In genomic region chr6:133843098-133843497, GRCh38 we compare ENCODE assay signal across 12 cellular contexts. TPM values are rescaled to one million over a fixed set of nuclear protein-coding genes. Genes with fewer than 3 reads are reported as not detected.
"Had no signal": no experiment of that assay in that cellular context is flagged by ENCODE, and none has a peak within 500 bp of the region (broad histone marks: within the 10 kb centered on the region; RNA-seq: fewer than 3 reads in every experiment).

No MANE protein-coding gene starts in this region.

- H3K9ac ChIP-seq: GM23248 had no signal

- ATAC-seq: GM23338, HCT116 had no signal

- FAIRE-seq: H1, H54 had no signal

- H3K4me3 ChIP-seq: GM23248, GM23338, HAP-1 had no signal

- DNase-seq: GOT3, H7, H9, HCEC 1CT, HFFc6 had no signal

- H3K36me3 ChIP-seq: HAP-1 had no signal

- H2AFZ ChIP-seq: GM23248, GM23338 had no signal

- H3K4me1 ChIP-seq: HAP-1 had no signal

- H3K4me2 ChIP-seq: GM23338 had no signal

- H3K27ac ChIP-seq: GM23248 had no signal

- H3K9me3 ChIP-seq: HAP-1 had no signal

RNA-seq across cellular contexts. Expression of gene TCF21, which starts 45.8 kb away (rescaled TPM):
- total RNA-seq: H4, H9, HFFc6 had no signal
